7 cellular contexts compared by ENCODE assay signal in the genomic region with DNA sequence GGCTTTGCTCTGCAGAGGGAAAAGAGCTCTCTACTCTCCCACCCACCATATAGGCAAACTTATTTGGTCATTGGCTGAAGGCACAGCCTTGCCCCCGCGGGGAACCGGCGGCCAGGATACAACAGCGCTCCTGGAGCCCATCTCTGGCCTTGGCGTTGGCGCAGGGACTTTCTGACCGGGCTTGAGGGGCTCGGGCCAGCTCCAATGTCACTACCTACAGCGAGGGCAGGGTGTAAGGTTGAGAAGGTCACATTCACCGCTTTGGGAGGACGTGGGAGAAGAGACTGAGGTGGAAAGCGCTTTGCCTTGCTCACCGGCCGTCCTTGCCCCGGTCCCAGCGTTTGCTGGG. TPM values are rescaled to one million over a fixed set of nuclear protein-coding genes. Genes with fewer than 3 reads are reported as not detected.
DNase-seq lines count a peak whose midpoint lies in the region; ATAC-seq and TF ChIP-seq lines count a peak whose summit lies in the region.

No MANE protein-coding gene starts in this region.

- peaks cover 10% of the 10 kb centered on the region for H3K36me3 Mint-ChIP-seq in activated T-helper 2 cell treated with anti-CD3 and anti-CD28 coated beads, Interferon-gamma antibody, Interleukin-2, Interleukin-4, amounts not matched to agents 10 μg/mL and 5 μg/mL and 100 μg/mL, durations not matched to agents 14 hours and 24 hours and 36 hours (ENCODE audit: low read depth)
- peaks cover 0 to 5% (median 0%) of the 10 kb centered on the region in 5 donors for H3K36me3 Mint-ChIP-seq in naive thymus-derived CD4-positive, alpha-beta T cell

- intact Hi-C loops in activated T-helper 2 cell treated with anti-CD3 and anti-CD28 coated beads, Interferon-gamma antibody, Interleukin-2, Interleukin-4, amounts not matched to agents 10 μg/mL and 5 μg/mL and 100 μg/mL, durations not matched to agents 14 hours and 24 hours and 36 hours (cut with micrococcal nuclease): loop anchor here (1.0 to 10.0 kb wide), 4 partner anchors 8 to 1830 kb away; no protein-coding TSS in a partner anchor
- intact Hi-C loops in naive thymus-derived CD4-positive, alpha-beta T cell (cut with micrococcal nuclease): loop anchor here in 1 of 2 donors (10.0 kb wide), 1 partner anchor 367 kb away; the partner anchor contains the start of gene ATP8B1

- peak overlapping the region; percentile 65 for H3K4me3 ChIP-seq in HUES48 (ENCODE audit: low read depth, low read length)
- no peak overlapping the region for H3K4me3 ChIP-seq in naive thymus-derived CD4-positive, alpha-beta T cell (ENCODE audit: low read length)

- H3K4me3 Mint-ChIP-seq in activated T-helper 2 cell treated with anti-CD3 and anti-CD28 coated beads, Interferon-gamma antibody, Interleukin-2, Interleukin-4, amounts not matched to agents 10 μg/mL and 5 μg/mL and 100 μg/mL, durations not matched to agents 14 hours and 24 hours and 36 hours (ENCODE audit: low read depth): no peak overlapping the region
- H3K4me3 Mint-ChIP-seq in naive thymus-derived CD4-positive, alpha-beta T cell: peak overlapping the region; percentile 46 to 84 (median 73)

- H3K27ac ChIP-seq in HUES48 (ENCODE audit: low read depth, low read length) (no peak overlapping the region), RWPE1 (no peak overlapping the region), foreskin keratinocyte (no peak overlapping the region)
- no peak overlapping the region for H3K27ac ChIP-seq in naive thymus-derived CD4-positive, alpha-beta T cell (ENCODE audit: low read depth, low read length)

- POLR2A ChIA-PET in naive thymus-derived CD4-positive, alpha-beta T cell (lab: Charles Lee): no interaction called here
- POLR2A ChIA-PET in RWPE1 (lab: Yijun Ruan, JAX; ENCODE audit: low non-redundant PET): no interaction called here

- H3K4me1 ChIP-seq in HUES48 (ENCODE audit: control insufficient read depth, insufficient read depth, low read length) (peaks cover 68% of the 10 kb centered on the region), foreskin keratinocyte (no peaks in the 10 kb centered on the region)
- peaks cover 0 to 10% of the 10 kb centered on the region in 2 donors for H3K4me1 ChIP-seq in naive thymus-derived CD4-positive, alpha-beta T cell (ENCODE audit: control insufficient read depth in 2 of 2, insufficient read depth in 2 of 2, low read length in 2 of 2)

- TF ChIP-seq CTCF in RWPE1 (conservative IDR thresholded peaks at IDR 0.05; ENCODE audit: low read depth) (no peak), foreskin keratinocyte (conservative IDR thresholded peaks at IDR 0.05) (no peak)

- no peaks in the 10 kb centered on the region for H3K36me3 ChIP-seq in HUES48 (ENCODE audit: control insufficient read depth, insufficient read depth, low read length)
- no peaks in the 10 kb centered on the region for H3K36me3 ChIP-seq in naive thymus-derived CD4-positive, alpha-beta T cell (ENCODE audit: control insufficient read depth in 2 of 3, insufficient read depth in 3 of 3, low read length in 3 of 3)

- no peaks in the 10 kb centered on the region for H3K9me3 ChIP-seq in HUES48 (ENCODE audit: control insufficient read depth, insufficient read depth, low read length)
- no peaks in the 10 kb centered on the region for H3K9me3 ChIP-seq in naive thymus-derived CD4-positive, alpha-beta T cell (ENCODE audit: control insufficient read depth in 2 of 3, low read length in 3 of 3)

- no peak overlapping the region for H3K9ac ChIP-seq in HUES48 (ENCODE audit: low read depth, low read length)

- peak; percentile 63 for DNase-seq in D341Med (ENCODE audit: low spot score)
- no peak for DNase-seq in activated T-helper 2 cell treated with anti-CD3 and anti-CD28 coated beads, Interferon-gamma antibody, Interleukin-2, Interleukin-4, amounts not matched to agents 10 μg/mL and 5 μg/mL and 100 μg/mL, durations not matched to agents 14 hours and 24 hours and 36 hours (ENCODE audit: low spot score)
- DNase-seq in naive thymus-derived CD4-positive, alpha-beta T cell: no peak
- DNase-seq in RWPE1 (ENCODE audit: low spot score): no peak
- DNase-seq in foreskin keratinocyte: no peak

- H3K9me3 Mint-ChIP-seq in activated T-helper 2 cell treated with anti-CD3 and anti-CD28 coated beads, Interferon-gamma antibody, Interleukin-2, Interleukin-4, amounts not matched to agents 10 μg/mL and 5 μg/mL and 100 μg/mL, durations not matched to agents 14 hours and 24 hours and 36 hours: no peaks in the 10 kb centered on the region
- H3K9me3 Mint-ChIP-seq in naive thymus-derived CD4-positive, alpha-beta T cell: peaks cover 0 to 18% (median 5%) of the 10 kb centered on the region in 11 donors

- H3K27me3 Mint-ChIP-seq in activated T-helper 2 cell treated with anti-CD3 and anti-CD28 coated beads, Interferon-gamma antibody, Interleukin-2, Interleukin-4, amounts not matched to agents 10 μg/mL and 5 μg/mL and 100 μg/mL, durations not matched to agents 14 hours and 24 hours and 36 hours (ENCODE audit: low read depth): peaks cover 79% of the 10 kb centered on the region
- H3K27me3 Mint-ChIP-seq in naive thymus-derived CD4-positive, alpha-beta T cell: peaks cover 74 to 88% (median 78%) of the 10 kb centered on the region in 5 donors

- H3K27ac Mint-ChIP-seq in activated T-helper 2 cell treated with anti-CD3 and anti-CD28 coated beads, Interferon-gamma antibody, Interleukin-2, Interleukin-4, amounts not matched to agents 10 μg/mL and 5 μg/mL and 100 μg/mL, durations not matched to agents 14 hours and 24 hours and 36 hours: peak overlapping the region; percentile 60
- H3K27ac Mint-ChIP-seq in naive thymus-derived CD4-positive, alpha-beta T cell: peak overlapping the region in 1 of 9 donors; percentile 74

- CTCF ChIA-PET in naive thymus-derived CD4-positive, alpha-beta T cell (lab: Charles Lee): no interaction called here
- CTCF ChIA-PET in RWPE1 (lab: Yijun Ruan, JAX): interaction anchor here (0.7 to 0.9 kb wide), 2 partner anchors 102 to 573 kb away, joined by 4 to 6 read pairs; no protein-coding TSS in a partner anchor

- H3K27me3 ChIP-seq in HUES48 (ENCODE audit: control insufficient read depth, insufficient read depth, low read length) (peaks cover 93% of the 10 kb centered on the region), foreskin keratinocyte (peaks cover 94% of the 10 kb centered on the region)
- H3K27me3 ChIP-seq in naive thymus-derived CD4-positive, alpha-beta T cell (ENCODE audit: control insufficient read depth in 2 of 2, insufficient read depth in 2 of 2, low read length in 2 of 2): peaks cover 8 to 25% of the 10 kb centered on the region in 2 donors

- peaks cover 15% of the 10 kb centered on the region for H3K4me1 Mint-ChIP-seq in activated T-helper 2 cell treated with anti-CD3 and anti-CD28 coated beads, Interferon-gamma antibody, Interleukin-2, Interleukin-4, amounts not matched to agents 10 μg/mL and 5 μg/mL and 100 μg/mL, durations not matched to agents 14 hours and 24 hours and 36 hours (ENCODE audit: low read depth)
- peaks cover 23 to 71% (median 50%) of the 10 kb centered on the region in 7 donors for H3K4me1 Mint-ChIP-seq in naive thymus-derived CD4-positive, alpha-beta T cell

- no peak for ATAC-seq in naive thymus-derived CD4-positive, alpha-beta T cell
- ATAC-seq in foreskin keratinocyte (no peak), GM18867 (IDR thresholded peaks at IDR 0.05; ENCODE audit: unreplicated experiment) (no peak)

RNA-seq across cellular contexts. Expression of gene ONECUT2, which starts 2.2 kb away (rescaled TPM):
- not detected in 2 replicates for total RNA-seq in activated T-helper 2 cell treated with anti-CD3 and anti-CD28 coated beads, Interferon-gamma antibody, Interleukin-2, Interleukin-4, amounts not matched to agents 10 μg/mL and 5 μg/mL and 100 μg/mL, durations not matched to agents 14 hours and 24 hours and 36 hours
- total RNA-seq in naive thymus-derived CD4-positive, alpha-beta T cell: not detected
- polyA plus RNA-seq in naive thymus-derived CD4-positive, alpha-beta T cell: not detected
- under 0.01 and 0.14 TPM in 2 replicates for total RNA-seq in foreskin keratinocyte
- polyA plus RNA-seq in foreskin keratinocyte: under 0.01 TPM in 2 replicates
